ENCODE assay signal across 8 cellular contexts in genomic region chr14:30621954-30622830, GRCh38. TPM values are rescaled to one million over a fixed set of nuclear protein-coding genes. Genes with fewer than 3 reads are reported as not detected.
A peak's percentile ranks its signal among the peaks of the same experiment; 100 is the strongest.
DNase-seq lines count a peak whose midpoint lies in the region; ATAC-seq and TF ChIP-seq lines count a peak whose summit lies in the region.

Gene SCFD1 (plus strand): TSS chr14:30622319. CDS start chr14:30622339, 20 bp downstream.

- no peaks in the 10 kb centered on the region for H3K27me3 ChIP-seq in PC-3 (ENCODE audit: low read length)

- intact Hi-C loops in PC-3 (cut with micrococcal nuclease): loop anchor here (2.0 kb wide), 1 partner anchor 61 kb away; no protein-coding TSS in a partner anchor

- peaks cover 7% of the 10 kb centered on the region; the same call in 1 of the 2 replicates for H3K36me3 ChIP-seq in PC-3 (ENCODE audit: low read depth, low read length)

- TF ChIP-seq RAD21 in Ishikawa (IDR thresholded peaks at IDR 0.05; ENCODE audit: low read depth): no peak

- no peak for TF ChIP-seq CTCF in PC-3 (conservative IDR thresholded peaks at IDR 0.05; ENCODE audit: low read depth, low read length)
- TF ChIP-seq CTCF in epithelial cell of proximal tubule (conservative IDR thresholded peaks at IDR 0.05; ENCODE audit: low read depth, low read length): no peak

- ATAC-seq in GM21529 (IDR thresholded peaks at IDR 0.05; ENCODE audit: unreplicated experiment) (peak; percentile 90), PC-3 (peak; percentile 90)

- peak within 1 kb of the TSS; percentile 81 for H3K4me3 ChIP-seq in PC-3 (ENCODE audit: low read length)
- peak within 1 kb of the TSS; percentile 75 for H3K4me3 ChIP-seq in epithelial cell of proximal tubule (ENCODE audit: low read depth, low read length)

- no peaks in the 10 kb centered on the region for H3K9me3 ChIP-seq in PC-3 (ENCODE audit: low read length)

- H4K20me1 ChIP-seq in PC-3 (ENCODE audit: low read length): 0 out of 2 replicates have a peak, but pooled peaks cover 11% of the 10 kb centered on the region

- H2AFZ ChIP-seq in PC-3 (ENCODE audit: low read length): peak within 1 kb of the TSS; percentile 91

- POLR2A ChIA-PET in PC-3 (lab: Charles Lee; ENCODE audit: unreplicated experiment): interaction anchor here (0.6 to 0.9 kb wide), 2 partner anchors 72 to 259 kb away, joined by 5 to 6 read pairs; no protein-coding TSS in a partner anchor

- H3K27ac ChIP-seq in PC-3 (ENCODE audit: low read length): peak within 1 kb of the TSS; percentile 75

- H3K9ac ChIP-seq in PC-3 (ENCODE audit: low read length): peak within 1 kb of the TSS; percentile 89

- H3K4me2 ChIP-seq in PC-3 (ENCODE audit: low read length): peak within 1 kb of the TSS; percentile 92

- H3K9me2 ChIP-seq in PC-3 (replicated peaks; ENCODE audit: low read length): no peaks in the 10 kb centered on the region

- peaks cover 3% of the 10 kb centered on the region for H3F3A ChIP-seq in PC-3 (ENCODE audit: low read length, unreplicated experiment)

- peaks cover 32% of the 10 kb centered on the region for H3K4me1 ChIP-seq in PC-3 (ENCODE audit: insufficient read depth, low read length)

- BruUV-seq in PC-3 (replicated peaks; lab: Mats Ljungman, UMichigan): TSS peak; percentile 45

- H3K79me2 ChIP-seq in PC-3 (ENCODE audit: low read length): peaks cover 50% of the 10 kb centered on the region

- DNase-seq in DMS 273 treated with DMSO at 0.1 percent for 48 hours (lab: John Stamatoyannopoulos, UW) (peak; percentile 81), PC-3 (peak; percentile 93), epithelial cell of proximal tubule (ENCODE audit: low read depth) (peak; percentile 31), mucosa of gallbladder (ENCODE audit: low spot score) (peak; percentile 93)
- DNase-seq in activated T-cell treated with anti-CD3 and anti-CD28 coated beads, Interleukin-2, amount 50 U/mL, for 1 hour: peak; percentile 93
- DNase-seq in stimulated activated CD8-positive, alpha-beta memory T cell treated with anti-CD3 and anti-CD28 coated beads, Interleukin-4, amount 100 ng/mL, for 48 hours: peak; percentile 95

- CTCF ChIA-PET in PC-3 (lab: Charles Lee): interaction anchor here (0.8 kb wide), 1 partner anchor 18 kb away, joined by 3 read pairs; no protein-coding TSS in a partner anchor

- TF ChIP-seq EP300 in Ishikawa (IDR thresholded peaks at IDR 0.05; ENCODE audit: borderline replicate concordance): no peak

TF ChIP-seq in Ishikawa, 13 proteins besides CTCF, POLR2A, EP300 and RAD21:
- TF ChIP-seq EGR1 (IDR thresholded peaks at IDR 0.05) (peak; percentile 61), TAF1 (IDR thresholded peaks at IDR 0.05; ENCODE audit: low read depth) (peak; percentile 99), YY1 (IDR thresholded peaks at IDR 0.05; ENCODE audit: low read depth) (peak; percentile 99), TEAD4 (IDR thresholded peaks at IDR 0.05) (peak; percentile 13; the same call in 1 of the 2 replicates), NFIC (IDR thresholded peaks at IDR 0.05) (no peak; the same call in 1 of the 2 replicates), FOXM1 (IDR thresholded peaks at IDR 0.05; ENCODE audit: borderline replicate concordance, low read depth) (no peak), CREB1 (IDR thresholded peaks at IDR 0.05; ENCODE audit: low read depth) (peak; percentile 76), MAX (IDR thresholded peaks at IDR 0.05) (peak; percentile 86), ZBTB7A (IDR thresholded peaks at IDR 0.05; ENCODE audit: low read depth) (no peak), REST (IDR thresholded peaks at IDR 0.05; ENCODE audit: low read depth) (no peak), TCF12 (IDR thresholded peaks at IDR 0.05; ENCODE audit: low read depth) (peak; percentile 69; the same call in 1 of the 2 replicates), USF1 (IDR thresholded peaks at IDR 0.05) (no peak), CEBPB (IDR thresholded peaks at IDR 0.05) (no peak)

RNA-seq across cellular contexts. Expression of gene SCFD1, which starts in this region (rescaled TPM):
- total RNA-seq in PC-3 (2014; rRNA removed): 53.0 and 72.3 TPM in 2 replicates
- total RNA-seq in epithelial cell of proximal tubule: 34.8 and 37.8 TPM in 2 replicates
- total RNA-seq in mucosa of gallbladder: 60.7 TPM

Comparison
In these comparisons a context has a peak if more than half of its experiments do, and no peak if none do; other contexts are left out.
1. Peak in every context shown above with its lines: DNase-seq, ATAC-seq, H3K4me3 ChIP-seq and H3K27ac ChIP-seq.
2. DNase-seq: peak in every context shown above with its lines; median percentile 95 in stimulated activated CD8-positive, alpha-beta memory T cell treated with anti-CD3 and anti-CD28 coated beads, Interleukin-4, amount 100 ng/mL, for 48 hours; 93 in PC-3; 93 in activated T-cell treated with anti-CD3 and anti-CD28 coated beads, Interleukin-2, amount 50 U/mL, for 1 hour; 93 in mucosa of gallbladder; 81 in DMS 273 treated with DMSO at 0.1 percent for 48 hours; 31 in epithelial cell of proximal tubule.